Comparison of ENCODE assay signal across 9 cellular contexts in the genomic region with DNA sequence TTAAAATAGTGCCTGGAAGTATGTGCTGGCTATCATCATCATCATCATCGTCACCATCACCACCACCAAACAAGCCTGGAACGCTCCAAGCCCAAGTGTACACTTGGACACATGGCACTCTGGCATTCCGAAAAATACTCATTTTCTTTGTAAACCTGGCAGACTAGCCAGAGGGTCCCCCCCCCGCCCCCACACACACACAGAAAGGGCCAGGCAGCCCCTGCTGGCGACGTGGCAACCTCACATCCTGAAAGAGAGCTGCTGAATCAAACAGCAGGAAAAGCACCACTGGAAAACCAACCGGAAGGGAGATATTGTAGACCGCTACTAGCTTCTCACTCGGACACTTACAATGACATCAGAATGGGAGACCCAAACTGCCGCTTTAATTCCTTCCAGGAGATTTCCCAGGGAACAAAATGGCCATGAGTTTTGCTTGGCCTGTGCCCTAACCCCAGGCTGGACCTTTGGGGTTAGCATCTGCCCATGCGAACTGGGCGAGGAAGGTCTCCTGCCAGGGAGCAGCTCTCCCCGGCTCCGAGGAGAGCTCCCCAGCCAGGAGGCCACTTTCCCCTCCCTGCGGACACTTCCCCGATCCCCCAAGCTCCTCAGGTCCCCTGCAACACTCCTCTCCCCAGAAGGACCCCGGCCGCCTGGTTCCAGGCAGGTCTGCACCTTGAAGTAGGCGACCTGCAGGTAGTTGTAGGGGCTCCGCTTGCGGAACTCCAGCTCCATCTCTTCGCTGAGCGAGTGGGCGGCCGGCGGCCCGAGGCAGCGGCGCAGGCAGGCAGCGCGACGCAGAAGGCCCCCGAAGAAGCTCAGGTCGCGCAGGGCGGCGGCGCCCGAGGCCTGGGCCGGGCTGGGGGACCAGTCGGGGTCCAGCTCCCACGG. TPM values are rescaled to one million over a fixed set of nuclear protein-coding genes. Genes with fewer than 3 reads are reported as not detected.
A peak's percentile ranks its signal among the peaks of the same experiment; 100 is the strongest.
DNase-seq lines count a peak whose midpoint lies in the region; ATAC-seq and TF ChIP-seq lines count a peak whose summit lies in the region.
"Had no signal": no experiment of that assay in that cellular context is flagged by ENCODE, and none has a peak within 500 bp of the region (broad histone marks: within the 10 kb centered on the region; RNA-seq: fewer than 3 reads in every experiment).

No MANE protein-coding gene starts in this region.

- DNase-seq in COLO668 (lab: John Stamatoyannopoulos, UW; ENCODE audit: unreplicated experiment), result peak; percentile 72
- DNase-seq in NCI-H774 (lab: John Stamatoyannopoulos, UW), result peak; percentile 47
- peak; percentile 62 to 67 for DNase-seq in activated T-cell treated with anti-CD3 and anti-CD28 coated beads, Interleukin-2, amount 50 U/mL, for 72 hours
- DNase-seq in germinal center (ENCODE audit: low spot score), result peak; percentile 55
- DNase-seq in osteocyte (ENCODE audit: extremely low spot score, unreplicated experiment), result no peak
- peak; percentile 28 to 32 for DNase-seq in uterus

- no peak overlapping the region for H3K4me3 Mint-ChIP-seq in activated T-cell treated with anti-CD3 and anti-CD28 coated beads, Interleukin-2, amount 50 U/mL, for 72 hours
- H3K4me3 Mint-ChIP-seq in osteocyte (ENCODE audit: unreplicated experiment), result no peak overlapping the region

- ATAC-seq in GM19372 (IDR thresholded peaks at IDR 0.05; ENCODE audit: low read depth, unreplicated experiment) (peak; percentile 24), HG03457 (IDR thresholded peaks at IDR 0.05; ENCODE audit: unreplicated experiment) (peak; percentile 3)
- ATAC-seq in activated T-cell treated with anti-CD3 and anti-CD28 coated beads, Interleukin-2, amount 50 U/mL, for 72 hours (replicated peaks in 1 of 2), result peak; percentile 28 to 32

- H3K4me1 Mint-ChIP-seq in activated T-cell treated with anti-CD3 and anti-CD28 coated beads, Interleukin-2, amount 50 U/mL, for 72 hours (ENCODE audit: low read depth), result peaks cover 34% of the 10 kb centered on the region
- peaks cover 22% of the 10 kb centered on the region for H3K4me1 Mint-ChIP-seq in osteocyte (ENCODE audit: unreplicated experiment)

- H3K9me3 Mint-ChIP-seq in activated T-cell treated with anti-CD3 and anti-CD28 coated beads, Interleukin-2, amount 50 U/mL, for 72 hours, result no peaks in the 10 kb centered on the region
- H3K9me3 Mint-ChIP-seq in osteocyte (ENCODE audit: unreplicated experiment), result no peaks in the 10 kb centered on the region
- H3K9me3 Mint-ChIP-seq: activated naive CD4-positive, alpha-beta T cell treated with anti-CD3 and anti-CD28 coated beads, Interleukin-2, amount 50 U/mL, for 24 hours had no signal

- peak; percentile 67 for TF ChIP-seq CTCF in osteocyte (IDR thresholded peaks at IDR 0.05)
- TF ChIP-seq CTCF in uterus (IDR thresholded peaks at IDR 0.05), result peak; percentile 24 to 50 (median 43)

- no peaks in the 10 kb centered on the region for H3K27me3 ChIP-seq in uterus

- intact Hi-C loops in uterus (cut with DNase I; ENCODE audit: low total_unique reads), result no loop called here

- H3K36me3 ChIP-seq in uterus, result no peaks in the 10 kb centered on the region

- peaks cover 6 to 10% of the 10 kb centered on the region in 2 donors for H3K4me1 ChIP-seq in uterus

- peak overlapping the region; percentile 95 to 97 for H3K4me3 ChIP-seq in uterus

- peak overlapping the region; percentile 78 to 96 for H3K27ac ChIP-seq in uterus

- no peak for TF ChIP-seq POLR2A in uterus (IDR thresholded peaks at IDR 0.05)

- no peaks in the 10 kb centered on the region for H3K27me3 Mint-ChIP-seq in activated T-cell treated with anti-CD3 and anti-CD28 coated beads, Interleukin-2, amount 50 U/mL, for 72 hours (ENCODE audit: low read depth)
- no peaks in the 10 kb centered on the region for H3K27me3 Mint-ChIP-seq in osteocyte (ENCODE audit: unreplicated experiment)
- H3K27me3 Mint-ChIP-seq: activated naive CD4-positive, alpha-beta T cell treated with anti-CD3 and anti-CD28 coated beads, Interleukin-2, amount 50 U/mL, for 24 hours had no signal

- H3K36me3 Mint-ChIP-seq in activated T-cell treated with anti-CD3 and anti-CD28 coated beads, Interleukin-2, amount 50 U/mL, for 72 hours (ENCODE audit: insufficient read depth in 2 of 2), result peaks cover 7 to 16% of the 10 kb centered on the region in 2 donors
- H3K36me3 Mint-ChIP-seq in osteocyte (ENCODE audit: unreplicated experiment), result peaks cover 13% of the 10 kb centered on the region

- H3K9me3 ChIP-seq in uterus, result no peaks in the 10 kb centered on the region

- peak overlapping the region; percentile 78 for H3K27ac Mint-ChIP-seq in activated T-cell treated with anti-CD3 and anti-CD28 coated beads, Interleukin-2, amount 50 U/mL, for 72 hours
- H3K27ac Mint-ChIP-seq in osteocyte (ENCODE audit: unreplicated experiment), result no peak overlapping the region

RNA-seq across cellular contexts. Expression of gene P3H1, which starts 0.8 kb away (rescaled TPM):
- 10 to 100 TPM; 32.6 to 36.0 TPM for total RNA-seq in activated T-cell treated with anti-CD3 and anti-CD28 coated beads, Interleukin-2, amount 50 U/mL, for 72 hours
- total RNA-seq in osteocyte (210 and 221 TPM in 2 replicates), uterus (100 to 1,000 TPM in 1 of 4 donors, 10 to 100 TPM in 3; 11.5 to 119 (median 34.7) TPM)

RNA-seq across cellular contexts. Expression of gene C1orf50, which starts 1.0 kb away (rescaled TPM):
- 10 to 100 TPM; 11.7 to 12.2 TPM for total RNA-seq in activated T-cell treated with anti-CD3 and anti-CD28 coated beads, Interleukin-2, amount 50 U/mL, for 72 hours
- total RNA-seq in osteocyte, result 5.3 and 5.6 TPM in 2 replicates
- 1 to 10 TPM in 2 of 4 donors, under 1 TPM in 1, not detected in 1; 0.26 to 6.7 (median 5.7) TPM for total RNA-seq in uterus

RNA-seq across cellular contexts. Expression of gene TMEM269, which starts 18.7 kb away (rescaled TPM):
- 1 to 10 TPM in 1 of 2 donors, under 1 TPM in 1; 0.81 to 1.9 TPM for total RNA-seq in activated T-cell treated with anti-CD3 and anti-CD28 coated beads, Interleukin-2, amount 50 U/mL, for 72 hours
- 0.21 and 0.67 TPM in 2 replicates for total RNA-seq in osteocyte
- total RNA-seq in uterus, result 1 to 10 TPM in 1 of 4 donors, under 1 TPM in 1, not detected in 2; 0.07 to 1.1 TPM

RNA-seq across cellular contexts. Expression of gene CLDN19, which starts 26.0 kb away (rescaled TPM):
- not detected for total RNA-seq in activated T-cell treated with anti-CD3 and anti-CD28 coated beads, Interleukin-2, amount 50 U/mL, for 72 hours
- total RNA-seq in osteocyte (not detected in 2 replicates), uterus (under 1 TPM in 1 of 4 donors, not detected in 3; 0.28 TPM)

RNA-seq across cellular contexts. Expression of gene ERMAP, which starts 50.8 kb away (rescaled TPM):
- total RNA-seq in activated T-cell treated with anti-CD3 and anti-CD28 coated beads, Interleukin-2, amount 50 U/mL, for 72 hours, result 10 to 100 TPM in 1 of 2 donors, 1 to 10 TPM in 1; 8.4 to 10.0 TPM
- total RNA-seq in osteocyte (13.2 and 13.8 TPM in 2 replicates), uterus (10 to 100 TPM in 2 of 4 donors, 1 to 10 TPM in 1, under 1 TPM in 1; 0.59 to 16.0 (median 7.6) TPM)
